8 cellular contexts compared by ENCODE assay signal in genomic region chr17:73156166-73156840, GRCh38. TPM values are rescaled to one million over a fixed set of nuclear protein-coding genes. Genes with fewer than 3 reads are reported as not detected.
DNase-seq lines count a peak whose midpoint lies in the region; ATAC-seq and TF ChIP-seq lines count a peak whose summit lies in the region.

No MANE protein-coding gene starts in this region.

- POLR2A ChIA-PET in CD8-positive, alpha-beta memory T cell (lab: Charles Lee), result no interaction called here

- ATAC-seq in GM19397 (IDR thresholded peaks at IDR 0.05; ENCODE audit: unreplicated experiment) (peak; percentile 57), HG03460 (IDR thresholded peaks at IDR 0.05; ENCODE audit: unreplicated experiment) (peak; percentile 78)

- peak overlapping the region; percentile 83 for H2AFZ ChIP-seq in fibroblast of lung (ENCODE audit: low read length)

- H4K20me1 ChIP-seq in fibroblast of lung (ENCODE audit: control insufficient read depth, extremely low read depth, insufficient read depth, low read length), result no peaks in the 10 kb centered on the region

- H3K4me1 ChIP-seq in CD8-positive, alpha-beta memory T cell (ENCODE audit: insufficient read depth, low read length), result no peaks in the 10 kb centered on the region
- peaks cover 2% of the 10 kb centered on the region for H3K4me1 ChIP-seq in fibroblast of lung (ENCODE audit: control insufficient read depth, extremely low read depth, insufficient read depth, low read length)

- H3K9ac ChIP-seq in fibroblast of lung (ENCODE audit: insufficient read depth, low read length), result no peak overlapping the region

- CTCF ChIA-PET in CD8-positive, alpha-beta memory T cell (lab: Charles Lee), result interaction anchor here (0.6 to 3.6 kb wide), 7 partner anchors 8 to 600 kb away, joined by 3 to 45 read pairs (median 5); partner anchors contain the start of gene SSTR2

- peaks cover 19 to 30% of the 10 kb centered on the region in 2 donors for H3K27me3 Mint-ChIP-seq in CD8-positive, alpha-beta memory T cell
- H3K27me3 Mint-ChIP-seq in neural crest cell (ENCODE audit: low read depth), result peaks cover 27% of the 10 kb centered on the region

- H3K36me3 ChIP-seq in CD8-positive, alpha-beta memory T cell (ENCODE audit: insufficient read depth, low read length), result no peaks in the 10 kb centered on the region
- H3K36me3 ChIP-seq in fibroblast of lung (ENCODE audit: control insufficient read depth, insufficient read depth, low read length), result no peaks in the 10 kb centered on the region

- H3K9me3 ChIP-seq in CD8-positive, alpha-beta memory T cell (ENCODE audit: low read length), result no peaks in the 10 kb centered on the region
- no peaks in the 10 kb centered on the region for H3K9me3 ChIP-seq in fibroblast of lung (ENCODE audit: control insufficient read depth, insufficient read depth, low read depth, low read length)

- H3K36me3 Mint-ChIP-seq in CD8-positive, alpha-beta memory T cell, result peaks cover 0 to 4% (median 0%) of the 10 kb centered on the region in 3 donors
- H3K36me3 Mint-ChIP-seq in neural crest cell (ENCODE audit: low read depth), result no peaks in the 10 kb centered on the region

- no peaks in the 10 kb centered on the region for H3K27me3 ChIP-seq in CD8-positive, alpha-beta memory T cell (ENCODE audit: insufficient read depth, low read length, poor library complexity, severe bottlenecking)
- H3K27me3 ChIP-seq in fibroblast of lung (ENCODE audit: control insufficient read depth, insufficient read depth, low read length), result no peaks in the 10 kb centered on the region

- H3K4me2 ChIP-seq in fibroblast of lung (ENCODE audit: extremely low read depth, insufficient read depth, low read length), result peak overlapping the region; percentile 8

- H3K4me3 Mint-ChIP-seq in CD8-positive, alpha-beta memory T cell, result peak overlapping the region in 1 of 7 donors; percentile 75
- H3K4me3 Mint-ChIP-seq in neural crest cell, result no peak overlapping the region

- H3K9me3 Mint-ChIP-seq in CD8-positive, alpha-beta memory T cell, result peaks cover 0 to 2% (median 0%) of the 10 kb centered on the region in 5 donors
- no peaks in the 10 kb centered on the region for H3K9me3 Mint-ChIP-seq in neural crest cell

- H3K27ac ChIP-seq in CD8-positive, alpha-beta memory T cell (ENCODE audit: low read depth, low read length), result no peak overlapping the region
- H3K27ac ChIP-seq in fibroblast of lung (ENCODE audit: insufficient read depth, low read length), result no peak overlapping the region
- peak overlapping the region; percentile 58 for H3K27ac ChIP-seq in substantia nigra (ENCODE audit: low read depth, low read length, poor library complexity, severe bottlenecking)

- H3K79me2 ChIP-seq in fibroblast of lung (ENCODE audit: control insufficient read depth, insufficient read depth, low read length), result no peaks in the 10 kb centered on the region

- H3K27ac Mint-ChIP-seq in CD8-positive, alpha-beta memory T cell, result peak overlapping the region in 1 of 8 donors; percentile 73
- peak overlapping the region; percentile 53 for H3K27ac Mint-ChIP-seq in neural crest cell (ENCODE audit: unreplicated experiment)

- H3K4me3 ChIP-seq in CD8-positive, alpha-beta memory T cell (ENCODE audit: low read length), result no peak overlapping the region
- no peak overlapping the region for H3K4me3 ChIP-seq in fibroblast of lung (replicated peaks in 1 of 4; ENCODE audit: control extremely low read depth in 1 of 4, insufficient read depth in 1 of 4, low read depth in 3 of 4, low read length in 4 of 4)

- TF ChIP-seq CTCF in fibroblast of lung (conservative IDR thresholded peaks at IDR 0.05 in 1 of 2, IDR thresholded peaks at IDR 0.05 in 1 of 2; ENCODE audit: low read depth in 1 of 2, low read length in 2 of 2), result peak; percentile 87 to 91
- peak; percentile 83 for TF ChIP-seq CTCF in neural crest cell (conservative IDR thresholded peaks at IDR 0.05)

- peak; percentile 21 to 58 (median 32) for DNase-seq in CD8-positive, alpha-beta memory T cell
- peak; percentile 65 for DNase-seq in NOMO-1 treated with dmso at 0.1 percent for 144 hours (lab: John Stamatoyannopoulos, UW; ENCODE audit: unreplicated experiment)
- DNase-seq in activated T-cell treated with anti-CD3 and anti-CD28 coated beads for 4 hours, result peak; percentile 27
- DNase-seq in fibroblast of lung (ENCODE audit: low read depth in 2 of 2), result peak; percentile 59 to 67
- DNase-seq in neural crest cell (ENCODE audit: low read depth, low spot score), result peak; percentile 65
- DNase-seq in substantia nigra (lab: John Stamatoyannopoulos, UW), result peak in 44 of 49 donors; percentile 8 to 80 (median 52)

- H3K4me1 Mint-ChIP-seq in CD8-positive, alpha-beta memory T cell, result peaks cover 2 to 13% (median 4%) of the 10 kb centered on the region in 3 donors
- H3K4me1 Mint-ChIP-seq in neural crest cell, result peaks cover 21% of the 10 kb centered on the region

RNA-seq across cellular contexts. Expression of gene SSTR2, which starts 8.5 kb away (rescaled TPM):
- total RNA-seq in CD8-positive, alpha-beta memory T cell, result 1 to 10 TPM in 1 of 2 experiments, under 1 TPM in 1; 0.53 to 1.3 TPM
- not detected for polyA plus RNA-seq in CD8-positive, alpha-beta memory T cell
- not detected in 2 replicates for total RNA-seq in fibroblast of lung
- not detected in 2 replicates for polyA plus RNA-seq in fibroblast of lung
- 0.01 TPM in 2 replicates for polyA plus RNA-seq in fibroblast of lung (2012)
- polyA minus RNA-seq in fibroblast of lung (ENCODE audit: low replicate concordance), result not detected in 2 replicates
- total RNA-seq in neural crest cell, result 1.7 TPM in 2 replicates

RNA-seq across cellular contexts. Expression of gene COG1, which starts 36.6 kb away (rescaled TPM):
- total RNA-seq in CD8-positive, alpha-beta memory T cell, result 10 to 100 TPM; 24.6 to 26.5 TPM
- polyA plus RNA-seq in CD8-positive, alpha-beta memory T cell, result 24.0 TPM
- total RNA-seq in fibroblast of lung, result 12.6 and 20.0 TPM in 2 replicates
- polyA plus RNA-seq in fibroblast of lung, result 21.0 and 27.0 TPM in 2 replicates
- 26.1 and 36.5 TPM in 2 replicates for polyA plus RNA-seq in fibroblast of lung (2012)
- 43.8 and 53.5 TPM in 2 replicates for polyA minus RNA-seq in fibroblast of lung (ENCODE audit: low replicate concordance)
- total RNA-seq in neural crest cell, result 35.8 TPM in 2 replicates
